Comparison of ENCODE assay signal across 8 cellular contexts in genomic region chr13:113862766-113863510, GRCh38. TPM values are rescaled to one million over a fixed set of nuclear protein-coding genes. Genes with fewer than 3 reads are reported as not detected.
DNase-seq lines count a peak whose midpoint lies in the region; ATAC-seq, FAIRE-seq and TF ChIP-seq lines count a peak whose summit lies in the region.

No MANE protein-coding gene starts in this region.

- H3K27ac ChIP-seq in foreskin keratinocyte (peak overlapping the region; percentile 60), neural cell (ENCODE audit: low read length) (no peak overlapping the region)

- TF ChIP-seq CTCF in foreskin keratinocyte (conservative IDR thresholded peaks at IDR 0.05), result no peak
- no peak for TF ChIP-seq CTCF in neural cell (IDR thresholded peaks at IDR 0.05; ENCODE audit: poor library complexity, severe bottlenecking)
- TF ChIP-seq CTCF in D721Med (IDR thresholded peaks at IDR 0.05; ENCODE audit: insufficient read depth, missing control alignments), result no peak

- peak; percentile 49 for DNase-seq in D341Med (ENCODE audit: low spot score)
- DNase-seq in activated T-cell treated with anti-CD3 and anti-CD28 coated beads, Interleukin-2, amount 50 U/mL, for 72 hours, result peak in 1 of 2 donors; percentile 23
- peak in 1 of 2 donors; percentile 34 for DNase-seq in foreskin keratinocyte
- no peak for DNase-seq in D721Med (ENCODE audit: insufficient read length, low spot score)
- no peak for DNase-seq in globus pallidus (ENCODE audit: low spot score)
- no peak for DNase-seq in stimulated activated naive CD4-positive, alpha-beta T cell treated with Interleukin-2 at 50 U/mL for 16 hours (lab: John Stamatoyannopoulos, UW)

- H3K4me3 Mint-ChIP-seq in activated T-cell treated with anti-CD3 and anti-CD28 coated beads, Interleukin-2, amount 50 U/mL, for 72 hours, result peak overlapping the region; percentile 71 to 79

- no peak overlapping the region for H2AFZ ChIP-seq in neural cell (ENCODE audit: low read depth, low read length)

- no peak overlapping the region for H3K27ac Mint-ChIP-seq in activated T-cell treated with anti-CD3 and anti-CD28 coated beads, Interleukin-2, amount 50 U/mL, for 72 hours

- no peaks in the 10 kb centered on the region for H3K9me2 ChIP-seq in neural cell (ENCODE audit: insufficient read depth, low read length)

- peaks cover 3% of the 10 kb centered on the region for H3K4me1 ChIP-seq in foreskin keratinocyte

- TF ChIP-seq RAD21 in neural cell (conservative IDR thresholded peaks at IDR 0.05), result no peak

- H3K36me3 Mint-ChIP-seq in activated T-cell treated with anti-CD3 and anti-CD28 coated beads, Interleukin-2, amount 50 U/mL, for 72 hours (ENCODE audit: insufficient read depth in 2 of 2), result peaks cover 0 to 3% of the 10 kb centered on the region in 2 donors

- H3K79me2 ChIP-seq in neural cell (replicated peaks; ENCODE audit: insufficient read depth, low read length), result no peaks in the 10 kb centered on the region

- no peaks in the 10 kb centered on the region for H3K9me3 ChIP-seq in neural cell (ENCODE audit: low read length)

- peaks cover 64% of the 10 kb centered on the region for H3K27me3 Mint-ChIP-seq in activated T-cell treated with anti-CD3 and anti-CD28 coated beads, Interleukin-2, amount 50 U/mL, for 72 hours (ENCODE audit: low read depth)

- peak overlapping the region; percentile 72 for H3K9ac ChIP-seq in neural cell (ENCODE audit: low read length)

- H4K20me1 ChIP-seq in neural cell (ENCODE audit: insufficient read depth), result no peaks in the 10 kb centered on the region

- peaks cover 15% of the 10 kb centered on the region for H3K4me1 Mint-ChIP-seq in activated T-cell treated with anti-CD3 and anti-CD28 coated beads, Interleukin-2, amount 50 U/mL, for 72 hours (ENCODE audit: low read depth)

- H3K27me3 ChIP-seq in foreskin keratinocyte, result no peaks in the 10 kb centered on the region
- H3K27me3 ChIP-seq in neural cell (ENCODE audit: insufficient read depth, low read depth, low read length), result no peaks in the 10 kb centered on the region

- peak overlapping the region; percentile 76 for H3K4me3 ChIP-seq in neural cell (ENCODE audit: low read length)

- no peaks in the 10 kb centered on the region for H3K36me3 ChIP-seq in neural cell (ENCODE audit: insufficient read depth, low read length)

- no peak for FAIRE-seq in D721Med (lab: Jason Lieb, UNC)

- H3K9me3 Mint-ChIP-seq in activated T-cell treated with anti-CD3 and anti-CD28 coated beads, Interleukin-2, amount 50 U/mL, for 72 hours, result peaks cover 10 to 14% of the 10 kb centered on the region in 2 donors

- TF ChIP-seq EP300 in neural cell (conservative IDR thresholded peaks at IDR 0.05; ENCODE audit: poor library complexity, severe bottlenecking), result no peak

- H3F3A ChIP-seq in neural cell (ENCODE audit: insufficient read depth, low read length, poor library complexity, severe bottlenecking), result no peaks in the 10 kb centered on the region

- peak; percentile 37 for ATAC-seq in HG02798 (IDR thresholded peaks at IDR 0.05; ENCODE audit: poor library complexity, unreplicated experiment)
- ATAC-seq in activated T-cell treated with anti-CD3 and anti-CD28 coated beads, Interleukin-2, amount 50 U/mL, for 72 hours (replicated peaks in 1 of 2), result peak in 1 of 2 donors; percentile 42
- peak; percentile 8 for ATAC-seq in foreskin keratinocyte

- peak overlapping the region; percentile 51 for H3K4me2 ChIP-seq in neural cell (ENCODE audit: low read length)

TF ChIP-seq in neural cell, 6 proteins besides CTCF, POLR2A, EP300 and RAD21:
- no peak for TF ChIP-seq TAF1 (IDR thresholded peaks at IDR 0.05; ENCODE audit: low read depth)
- TF ChIP-seq SMC3 (conservative IDR thresholded peaks at IDR 0.05; ENCODE audit: poor library complexity), result no peak
- no peak for TF ChIP-seq POLR2AphosphoS5 (IDR thresholded peaks at IDR 0.05)
- no peak for TF ChIP-seq MXI1 (conservative IDR thresholded peaks at IDR 0.05; ENCODE audit: poor library complexity, severe bottlenecking)
- no peak for TF ChIP-seq EZH2 (IDR thresholded peaks at IDR 0.05; ENCODE audit: borderline replicate concordance, insufficient read depth, low read length, poor library complexity, severe bottlenecking)
- TF ChIP-seq REST (IDR thresholded peaks at IDR 0.05; ENCODE audit: borderline replicate concordance), result no peak

RNA-seq across cellular contexts. Expression of gene GAS6, which starts 0.9 kb away (rescaled TPM):
- 1 to 10 TPM in 1 of 2 donors, under 1 TPM in 1; 0.46 to 1.5 TPM for total RNA-seq in activated T-cell treated with anti-CD3 and anti-CD28 coated beads, Interleukin-2, amount 50 U/mL, for 72 hours
- total RNA-seq in foreskin keratinocyte, result 230 and 426 TPM in 2 replicates
- polyA plus RNA-seq in foreskin keratinocyte, result 282 and 494 TPM in 2 replicates
- polyA plus RNA-seq in neural cell, result 52.4 and 57.0 TPM in 2 replicates
- polyA minus RNA-seq in neural cell, result 25.8 and 26.3 TPM in 2 replicates

Comparison
In these comparisons a context has a peak if more than half of its experiments do, and no peak if none do; other contexts are left out.
1. RNA of gene GAS6, which starts 0.9 kb away (total RNA-seq): 230 to 426 TPM in foreskin keratinocyte; 0.46 to 1.5 TPM in activated T-cell treated with anti-CD3 and anti-CD28 coated beads, Interleukin-2, amount 50 U/mL, for 72 hours; every median in the first group is over 10 times any median in the second.